ENCODE assay signal across 8 cellular contexts in the genomic region with DNA sequence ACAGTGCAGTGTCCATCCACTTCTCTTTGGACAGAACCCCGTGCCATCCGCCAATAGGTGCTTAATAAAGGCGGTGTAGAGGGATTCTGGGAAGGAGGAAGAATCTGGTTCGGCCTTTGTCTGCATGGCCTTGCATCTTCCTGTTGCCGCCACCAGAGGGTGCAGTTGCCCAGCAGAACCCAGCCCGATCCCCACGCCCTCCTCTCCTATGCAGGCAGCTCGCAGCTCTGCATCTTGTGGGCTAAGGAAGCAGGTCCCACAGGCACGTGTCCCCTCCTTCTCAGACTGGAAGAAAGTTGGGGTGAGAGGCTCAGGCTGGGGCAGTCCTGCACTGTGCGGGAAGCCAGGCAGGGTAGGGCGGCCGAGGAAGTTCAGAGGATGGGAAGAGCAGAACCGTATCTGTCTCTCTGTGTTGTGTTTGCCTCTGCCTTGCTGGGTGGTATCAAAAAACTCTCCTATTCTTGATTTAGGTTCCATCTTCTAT. TPM values are rescaled to one million over a fixed set of nuclear protein-coding genes. Genes with fewer than 3 reads are reported as not detected.
DNase-seq lines count a peak whose midpoint lies in the region; ATAC-seq and TF ChIP-seq lines count a peak whose summit lies in the region.

No MANE protein-coding gene starts in this region.

- H3K9ac ChIP-seq in trophoblast cell (ENCODE audit: low read length), result no peak overlapping the region

- no peak overlapping the region for H3K23ac ChIP-seq in trophoblast cell (ENCODE audit: low read length)

- no CpG with 5 or more reads among the region's 13 CpGs for WGBS in trophoblast cell (ENCODE audit: extremely low coverage, insufficient coverage, insufficient read length)
- WGBS in upper lobe of left lung, 2 donors, result 11 to 20% methylated on average over 10 to 13 of the region's 13 CpGs

- H3K18ac ChIP-seq in trophoblast cell (ENCODE audit: low read length), result peak overlapping the region; percentile 57

- TF ChIP-seq POLR2A in upper lobe of left lung (IDR thresholded peaks at IDR 0.05), result no peak

- H3K4me1 ChIP-seq in SJSA1 (replicated peaks) (peaks cover 55% of the 10 kb centered on the region), trophoblast cell (ENCODE audit: control insufficient read depth in 1 of 2, insufficient read depth in 2 of 2, low read length in 2 of 2) (peaks cover 20 to 30% of the 10 kb centered on the region in 2 experiments), upper lobe of left lung (peaks cover 30 to 48% (median 46%) of the 10 kb centered on the region in 4 donors)

- peak overlapping the region; percentile 3 for H4K91ac ChIP-seq in trophoblast cell (ENCODE audit: low read depth, low read length)

- no peak overlapping the region for H2AK5ac ChIP-seq in trophoblast cell (ENCODE audit: low read length)

- H2AFZ ChIP-seq in trophoblast cell (ENCODE audit: insufficient read depth, low read length, poor library complexity), result peak overlapping the region; percentile 66

- peak overlapping the region; percentile 76 for H4K12ac ChIP-seq in trophoblast cell (ENCODE audit: low read depth, low read length)

- H3K4me2 ChIP-seq in trophoblast cell (ENCODE audit: low read length), result no peak overlapping the region

- no peak overlapping the region for H3K14ac ChIP-seq in trophoblast cell (ENCODE audit: low read length)

- peak overlapping the region; percentile 42 for H3K4ac ChIP-seq in trophoblast cell (ENCODE audit: low read depth, low read length)

- no peak overlapping the region for H2BK5ac ChIP-seq in trophoblast cell (ENCODE audit: low read depth, low read length, poor library complexity)

- no peak overlapping the region for H3K27ac ChIP-seq in SJSA1
- H3K27ac ChIP-seq in trophoblast cell (ENCODE audit: low read depth, low read length), result no peak overlapping the region
- no peak overlapping the region for H3K27ac ChIP-seq in upper lobe of left lung

- H3K36me3 ChIP-seq in MG63, result no peaks in the 10 kb centered on the region
- H3K36me3 ChIP-seq in SJSA1, result no peaks in the 10 kb centered on the region; the same call in 1 of the 2 replicates
- peaks cover 11 to 20% of the 10 kb centered on the region in 2 experiments for H3K36me3 ChIP-seq in trophoblast cell (ENCODE audit: control insufficient read depth in 1 of 2, insufficient read depth in 2 of 2, low read length in 2 of 2)
- no peaks in the 10 kb centered on the region for H3K36me3 ChIP-seq in upper lobe of left lung

- H4K8ac ChIP-seq in trophoblast cell (ENCODE audit: low read depth, low read length), result peak overlapping the region; percentile 62

- H3K79me2 ChIP-seq in trophoblast cell (ENCODE audit: control insufficient read depth, insufficient read depth, low read length, poor library complexity), result peaks cover 5% of the 10 kb centered on the region

- H2BK12ac ChIP-seq in trophoblast cell (ENCODE audit: low read length), result peak overlapping the region; percentile 28

- H2BK120ac ChIP-seq in trophoblast cell (ENCODE audit: insufficient read depth, low read length, poor library complexity), result no peak overlapping the region

- peak; percentile 88 to 98 (median 96) for TF ChIP-seq CTCF in upper lobe of left lung (IDR thresholded peaks at IDR 0.05)

- ATAC-seq in GM19455 (IDR thresholded peaks at IDR 0.05; ENCODE audit: unreplicated experiment) (peak; percentile 88), upper lobe of left lung (ENCODE audit: low FRiP score in 2 of 2) (peak; percentile 88 to 90)

- H3K9me3 ChIP-seq in MG63 (no peaks in the 10 kb centered on the region), SJSA1 (replicated peaks) (no peaks in the 10 kb centered on the region), trophoblast cell (ENCODE audit: insufficient read depth, low read depth, low read length) (no peaks in the 10 kb centered on the region), upper lobe of left lung (no peaks in the 10 kb centered on the region)

- H3K27me3 ChIP-seq in MG63, result no peaks in the 10 kb centered on the region
- no peaks in the 10 kb centered on the region for H3K27me3 ChIP-seq in SJSA1 (replicated peaks)
- no peaks in the 10 kb centered on the region for H3K27me3 ChIP-seq in trophoblast cell (ENCODE audit: insufficient read depth, low read length)
- H3K27me3 ChIP-seq in upper lobe of left lung, result no peaks in the 10 kb centered on the region

- DNase-seq in CD1c-positive myeloid dendritic cell (ENCODE audit: extremely low spot score) (peak; percentile 75), MG63 (peak; percentile 82), SJSA1 (ENCODE audit: low read depth in 1 of 2, low spot score in 2 of 2) (peak; percentile 70 to 82), globus pallidus (ENCODE audit: low spot score) (peak; percentile 88), trophoblast cell (peak; percentile 58 to 76), upper lobe of left lung (peak; percentile 83 to 89)
- peak; percentile 84 for DNase-seq in activated effector memory CD4-positive, alpha-beta T cell treated with anti-CD3 and anti-CD28 coated beads, Interleukin-2, amount 50 U/mL, for 16 hours

- H3K4me3 ChIP-seq in MG63, result no peak overlapping the region
- no peak overlapping the region for H3K4me3 ChIP-seq in SJSA1
- H3K4me3 ChIP-seq in trophoblast cell (ENCODE audit: low read depth, low read length), result no peak overlapping the region
- no peak overlapping the region for H3K4me3 ChIP-seq in upper lobe of left lung

- H3K79me1 ChIP-seq in trophoblast cell (ENCODE audit: low read length), result no peaks in the 10 kb centered on the region

- no peak for TF ChIP-seq EP300 in upper lobe of left lung (IDR thresholded peaks at IDR 0.05)

RNA-seq across cellular contexts. Expression of a gene that starts 20.8 kb away (rescaled TPM):
- 17.7 and 22.9 TPM in 2 replicates for total RNA-seq in MG63 (2014; rRNA removed; shearing (Covaris generic); ENCODE audit: low replicate concordance)
- 12.7 and 15.5 TPM in 2 replicates for total RNA-seq in SJSA1 (2014; rRNA removed; shearing (Covaris generic))
- polyA plus RNA-seq in trophoblast cell (2013), result 38.9 and 40.5 TPM in 2 replicates
- 10 to 100 TPM; 15.2 to 41.0 (median 24.1) TPM for total RNA-seq in upper lobe of left lung

RNA-seq across cellular contexts. Expression of a gene that starts 52.8 kb away (rescaled TPM):
- 108 and 190 TPM in 2 replicates for total RNA-seq in MG63 (2014; rRNA removed; shearing (Covaris generic); ENCODE audit: low replicate concordance)
- total RNA-seq in SJSA1 (2014; rRNA removed; shearing (Covaris generic)), result 1,173 and 1,377 TPM in 2 replicates
- 326 and 348 TPM in 2 replicates for polyA plus RNA-seq in trophoblast cell (2013)
- total RNA-seq in upper lobe of left lung, result 100 to 1,000 TPM; 200 to 495 (median 327) TPM
